Comparison of ENCODE assay signal across 24 cellular contexts in genomic region chr19:1159864-1160595, GRCh38. TPM values are rescaled to one million over a fixed set of nuclear protein-coding genes. Genes with fewer than 3 reads are reported as not detected.
DNase-seq lines count a peak whose midpoint lies in the region; ATAC-seq, FAIRE-seq and TF ChIP-seq lines count a peak whose summit lies in the region.
"Had no signal": no experiment of that assay in that cellular context is flagged by ENCODE, and none has a peak within 500 bp of the region (broad histone marks: within the 10 kb centered on the region; RNA-seq: fewer than 3 reads in every experiment).

No MANE protein-coding gene starts in this region.

- H3K4me3 ChIP-seq in K562 (no peak overlapping the region), mesenchymal stem cell (ENCODE audit: insufficient read depth in 1 of 2, low read depth in 1 of 2, low read length in 2 of 2) (no peak overlapping the region)
- H3K4me3 ChIP-seq: GM23248 had no signal

- DNase-seq in K562 (ENCODE audit: extremely low read depth in 1 of 4, low spot score in 3 of 4) (no peak), mesenchymal stem cell (no peak)
- no peak for DNase-seq in activated CD4-positive, CD25-positive, alpha-beta regulatory T cell treated with anti-CD3 and anti-CD28 coated beads, Interleukin-2, amount 50 U/mL, for 72 hours
- DNase-seq: ACHN; C1 segment of cervical spinal cord; Calu3; CD8-positive, alpha-beta T cell; GDM1; GM23248; HCEC 1CT; IMR-90; Kasumi-1; NCI-H1417; NCI-H1694 treated with DMSO at 0.1 percent for 48 hours; NCI-H2081 treated with DMSO at 0.1 percent for 48 hours; NCI-H446 treated with DMSO at 0.1 percent for 48 hours; NCI-H526 treated with DMSO at 0.1 percent for 48 hours; OCI-M1; Right ventricle myocardium superior had no signal

- no peak overlapping the region for H4K8ac ChIP-seq in mesenchymal stem cell (ENCODE audit: low read length)

- H3K27ac ChIP-seq in K562 (ENCODE audit: extremely low read depth, low read depth, low read length) = no peak overlapping the region
- no peak overlapping the region for H3K27ac ChIP-seq in mesenchymal stem cell (ENCODE audit: low read length, poor library complexity, severe bottlenecking)
- H3K27ac ChIP-seq: GM23248 had no signal

- H3K9me1 ChIP-seq in K562 (ENCODE audit: control insufficient read depth, insufficient read depth, low read length) = peaks cover 3% of the 10 kb centered on the region

- H2BK15ac ChIP-seq in mesenchymal stem cell (ENCODE audit: low read depth, poor library complexity, severe bottlenecking) = peak overlapping the region; percentile 2

- peaks cover 53% of the 10 kb centered on the region for H3K79me2 ChIP-seq in K562 (ENCODE audit: control insufficient read depth, insufficient read depth, low read length)

- H3K18ac ChIP-seq in mesenchymal stem cell (ENCODE audit: low read depth in 1 of 2, low read length in 2 of 2) = no peak overlapping the region

- H3K79me1 ChIP-seq in mesenchymal stem cell (replicated peaks; ENCODE audit: low read length, poor library complexity, severe bottlenecking) = peaks cover 16% of the 10 kb centered on the region

- H3K27me3 ChIP-seq in K562 (ENCODE audit: control insufficient read depth in 2 of 2, insufficient read depth in 2 of 2, low read length in 2 of 2) = no peaks in the 10 kb centered on the region
- no peaks in the 10 kb centered on the region for H3K27me3 ChIP-seq in mesenchymal stem cell (ENCODE audit: control insufficient read depth in 1 of 2, insufficient read depth in 1 of 2, low read length in 2 of 2)

- no peak overlapping the region for H2BK12ac ChIP-seq in mesenchymal stem cell (ENCODE audit: low read length in 2 of 2)

- H3K14ac ChIP-seq in mesenchymal stem cell (ENCODE audit: low read length in 2 of 2) = no peak overlapping the region

- intact Hi-C loops in K562 (cut with micrococcal nuclease) = no loop called here

- peaks cover 9% of the 10 kb centered on the region for H4K20me1 ChIP-seq in K562 (replicated peaks; ENCODE audit: control insufficient read depth, insufficient read depth, low read length)

- no peak for TF ChIP-seq RAD21 in Ishikawa (IDR thresholded peaks at IDR 0.05; ENCODE audit: low read depth)
- no peak for TF ChIP-seq RAD21 in K562 (CRISPR knock-in tag; conservative IDR thresholded peaks at IDR 0.05 in 1 of 2, IDR thresholded peaks at IDR 0.05 in 1 of 2)

- CTCF ChIA-PET in K562 (lab: Yijun Ruan, JAX; ENCODE audit: low intra/inter-chr PET ratio) = no interaction called here

- POLR2A ChIA-PET in K562 (lab: Yijun Ruan, JAX) = no interaction called here

- H3K9ac ChIP-seq in K562 (ENCODE audit: insufficient read depth in 1 of 2, low read depth in 2 of 2, low read length in 2 of 2) (no peak overlapping the region; a peak in 1 of 4 replicates), mesenchymal stem cell (ENCODE audit: low read length) (no peak overlapping the region)
- H3K9ac ChIP-seq: GM23248 had no signal

- H4K91ac ChIP-seq in mesenchymal stem cell (ENCODE audit: low read length) = peak overlapping the region; percentile 4

- TF ChIP-seq CTCF in K562 (IDR thresholded peaks at IDR 0.05 in 2 of 3, conservative IDR thresholded peaks at IDR 0.05 in 1 of 3; ENCODE audit: insufficient read depth in 2 of 3, low read depth in 1 of 3, low read length in 3 of 3) = no peak

- H3K23ac ChIP-seq in mesenchymal stem cell (ENCODE audit: low read length in 2 of 2) = no peak overlapping the region

- 91% methylated on average over 16 of the region's 31 CpGs for WGBS in K562 (ENCODE audit: insufficient coverage, low coverage, missing lambda C conversion rate)
- 98% methylated on average over 27 of the region's 31 CpGs for WGBS in mesenchymal stem cell

- ATAC-seq in K562 = no peak
- ATAC-seq in GM21381 (IDR thresholded peaks at IDR 0.05; ENCODE audit: unreplicated experiment) = no peak
- ATAC-seq in HG03342 (IDR thresholded peaks at IDR 0.05; ENCODE audit: unreplicated experiment) = no peak
- no peak for ATAC-seq in GM21526 (IDR thresholded peaks at IDR 0.05; ENCODE audit: low FRiP score, unreplicated experiment)
- ATAC-seq: CD8-positive, alpha-beta T cell had no signal

- BruUV-seq in K562 (replicated peaks; lab: Mats Ljungman, UMichigan) = no TSS peak

- no peak overlapping the region for H3K4me2 ChIP-seq in K562 (ENCODE audit: insufficient read depth, low read length)
- no peak overlapping the region for H3K4me2 ChIP-seq in mesenchymal stem cell (ENCODE audit: low read length, poor library complexity, severe bottlenecking)

- H3K4ac ChIP-seq in mesenchymal stem cell (ENCODE audit: low read depth in 1 of 2, low read length in 2 of 2) = no peak overlapping the region

- in situ Hi-C loops in K562 (cut with MboI) = no loop called here

- H2AFZ ChIP-seq in K562 (ENCODE audit: low read depth, low read length) = no peak overlapping the region
- no peak overlapping the region for H2AFZ ChIP-seq in mesenchymal stem cell (ENCODE audit: low read depth, low read length)
- H2AFZ ChIP-seq: GM23248 had no signal

- H2AK5ac ChIP-seq in mesenchymal stem cell (ENCODE audit: low read length, severe bottlenecking) = no peak overlapping the region

- H3K36me3 ChIP-seq in K562 (ENCODE audit: control insufficient read depth, insufficient read depth, low read length) (peaks cover 10% of the 10 kb centered on the region; the same call in 1 of the 3 replicates), mesenchymal stem cell (ENCODE audit: control insufficient read depth in 1 of 2, insufficient read depth in 2 of 2, low read depth in 1 of 2, low read length in 2 of 2) (peaks cover 6 to 67% of the 10 kb centered on the region in 2 experiments)

- no peaks in the 10 kb centered on the region for H3K9me3 ChIP-seq in K562 (replicated peaks; ENCODE audit: control insufficient read depth, insufficient read depth, low read depth, low read length)
- no peaks in the 10 kb centered on the region for H3K9me3 ChIP-seq in mesenchymal stem cell (ENCODE audit: control insufficient read depth, low read length)

- no peak for TF ChIP-seq EP300 in Ishikawa (IDR thresholded peaks at IDR 0.05; ENCODE audit: borderline replicate concordance)
- TF ChIP-seq EP300 in K562 (IDR thresholded peaks at IDR 0.05; ENCODE audit: low read length) = no peak

- H3K4me1 ChIP-seq in K562 (replicated peaks in 1 of 2; ENCODE audit: control insufficient read depth in 2 of 2, insufficient read depth in 2 of 2, low read length in 2 of 2) = peaks cover 0 to 80% of the 10 kb centered on the region in 2 experiments; a peak in 3 of 5 replicates
- H3K4me1 ChIP-seq in mesenchymal stem cell (ENCODE audit: control insufficient read depth, insufficient read depth, low read depth, low read length) = peaks cover 32% of the 10 kb centered on the region

- no peak for TF ChIP-seq POLR2A in K562 (conservative IDR thresholded peaks at IDR 0.05)

- FAIRE-seq in K562 (lab: Jason Lieb, UNC) = no peak
- FAIRE-seq: HTR-8/SVneo had no signal

- no peak overlapping the region for H2BK120ac ChIP-seq in mesenchymal stem cell (ENCODE audit: low read depth, low read length)

- no peak overlapping the region for H2BK5ac ChIP-seq in mesenchymal stem cell (ENCODE audit: low read depth, low read length, poor library complexity, severe bottlenecking)

RNA-seq across cellular contexts. Expression of gene SBNO2, which starts 14.0 kb away (rescaled TPM):
- 26.2 and 103 TPM in 2 replicates for total RNA-seq in K562 (2011; cell fraction: chromatin; rRNA removed; ENCODE audit: low replicate concordance)
- 64.1 and 67.7 TPM in 2 replicates for total RNA-seq in K562 (2011; cell fraction: nucleolus; rRNA removed)
- 28.6 and 30.7 TPM in 2 replicates for total RNA-seq in K562 (2011; cell fraction: nucleoplasm; rRNA removed)
- 18.6 and 23.1 TPM in 2 replicates for total RNA-seq in K562 (2014; rRNA removed)
- total RNA-seq in K562 (2014; rRNA removed; fragmentation: Illumina TruSeq; extraction: Trizol) = 4.0 and 6.3 TPM in 2 replicates
- total RNA-seq in K562 (2015; rRNA removed; fragmentation: Illumina TruSeq; extraction: Trizol) = 6.7 and 7.8 TPM in 2 replicates
- total RNA-seq in K562 (2021) = 46.2 and 49.0 TPM in 2 replicates
- 6.7 and 9.3 TPM in 2 replicates for polyA plus RNA-seq in K562 (2011; rRNA removed)
- polyA plus RNA-seq in K562 (2011; cell fraction: cytosol; rRNA removed) = 7.4 and 14.1 TPM in 2 replicates
- polyA plus RNA-seq in K562 (2011; cell fraction: nucleus; rRNA removed) = 45.7 and 79.0 TPM in 2 replicates
- 20.3 and 27.1 TPM in 2 replicates for polyA plus RNA-seq in K562 (2012)
- polyA plus RNA-seq in K562 (2014; fragmentation: Illumina TruSeq; extraction: Trizol) = 5.2 and 13.0 TPM in 2 replicates
- polyA plus RNA-seq in K562 (2014; fragmentation: Nextera tagmentation; extraction: Ambion mirVana) = under 1 TPM; 0.01 to 0.04 TPM
- 21.5 and 23.1 TPM in 2 replicates for polyA plus RNA-seq in K562 (2014; rRNA removed)
- polyA minus RNA-seq in K562 (2011; rRNA and poly(A)+ RNA removed) = 3.7 and 8.1 TPM in 2 replicates
- polyA minus RNA-seq in K562 (2011; cell fraction: cytosol; rRNA and poly(A)+ RNA removed) = 16.7 and 22.1 TPM in 2 replicates
- polyA minus RNA-seq in K562 (2011; cell fraction: nucleus; rRNA and poly(A)+ RNA removed) = 20.7 and 21.3 TPM in 2 replicates
- polyA plus RNA-seq in mesenchymal stem cell (2013, experiment 1 of 2) = 32.3 TPM
- 31.7 TPM for polyA plus RNA-seq in mesenchymal stem cell (2013, experiment 2 of 2)

RNA-seq across cellular contexts. Expression of gene STK11, which starts 45.5 kb away (rescaled TPM):
- 76.0 and 175 TPM in 2 replicates for total RNA-seq in K562 (2011; cell fraction: chromatin; rRNA removed; ENCODE audit: low replicate concordance)
- total RNA-seq in K562 (2011; cell fraction: nucleolus; rRNA removed) = 128 and 133 TPM in 2 replicates
- 58.7 and 79.5 TPM in 2 replicates for total RNA-seq in K562 (2011; cell fraction: nucleoplasm; rRNA removed)
- total RNA-seq in K562 (2014; rRNA removed) = 96.5 and 102 TPM in 2 replicates
- total RNA-seq in K562 (2014; rRNA removed; fragmentation: Illumina TruSeq; extraction: Trizol) = 28.9 and 31.7 TPM in 2 replicates
- total RNA-seq in K562 (2015; rRNA removed; fragmentation: Illumina TruSeq; extraction: Trizol) = 40.6 and 43.2 TPM in 2 replicates
- 76.3 and 89.6 TPM in 2 replicates for total RNA-seq in K562 (2021)
- 31.2 and 34.3 TPM in 2 replicates for polyA plus RNA-seq in K562 (2011; rRNA removed)
- 37.0 and 67.8 TPM in 2 replicates for polyA plus RNA-seq in K562 (2011; cell fraction: cytosol; rRNA removed)
- polyA plus RNA-seq in K562 (2011; cell fraction: nucleus; rRNA removed) = 127 and 182 TPM in 2 replicates
- polyA plus RNA-seq in K562 (2012) = 49.5 and 76.3 TPM in 2 replicates
- 22.0 and 39.1 TPM in 2 replicates for polyA plus RNA-seq in K562 (2014; fragmentation: Illumina TruSeq; extraction: Trizol)
- under 1 TPM; 0.15 to 1.00 TPM for polyA plus RNA-seq in K562 (2014; fragmentation: Nextera tagmentation; extraction: Ambion mirVana)
- polyA plus RNA-seq in K562 (2014; rRNA removed) = 69.4 and 79.9 TPM in 2 replicates
- 38.2 and 43.6 TPM in 2 replicates for polyA minus RNA-seq in K562 (2011; rRNA and poly(A)+ RNA removed)
- polyA minus RNA-seq in K562 (2011; cell fraction: cytosol; rRNA and poly(A)+ RNA removed) = 33.9 and 37.0 TPM in 2 replicates
- polyA minus RNA-seq in K562 (2011; cell fraction: nucleus; rRNA and poly(A)+ RNA removed) = 34.3 and 36.1 TPM in 2 replicates
- 31.4 TPM for polyA plus RNA-seq in mesenchymal stem cell (2013, experiment 1 of 2)
- 31.8 TPM for polyA plus RNA-seq in mesenchymal stem cell (2013, experiment 2 of 2)

RNA-seq across cellular contexts. Expression of gene GPX4, which starts 56.2 kb away (rescaled TPM):
- total RNA-seq in K562 (2011; cell fraction: chromatin; rRNA removed; ENCODE audit: low replicate concordance) = 61.5 and 154 TPM in 2 replicates
- total RNA-seq in K562 (2011; cell fraction: nucleolus; rRNA removed) = 171 and 189 TPM in 2 replicates
- total RNA-seq in K562 (2011; cell fraction: nucleoplasm; rRNA removed) = 129 and 161 TPM in 2 replicates
- total RNA-seq in K562 (2014; rRNA removed) (639 and 643 TPM in 2 replicates), K562 (2014; rRNA removed; fragmentation: Illumina TruSeq; extraction: Trizol) (131 and 209 TPM in 2 replicates), K562 (2015; rRNA removed; fragmentation: Illumina TruSeq; extraction: Trizol) (349 and 395 TPM in 2 replicates), K562 (2021) (383 and 392 TPM in 2 replicates)
- polyA plus RNA-seq in K562 (2011; rRNA removed) (223 and 286 TPM in 2 replicates), K562 (2014; fragmentation: Illumina TruSeq; extraction: Trizol) (434 and 536 TPM in 2 replicates), K562 (2014; fragmentation: Nextera tagmentation; extraction: Ambion mirVana) (100 to 1,000 TPM in 1 of 2 experiments, 10 to 100 TPM in 1; 61.4 to 125 TPM), K562 (2014; rRNA removed) (661 and 856 TPM in 2 replicates)
- polyA plus RNA-seq in K562 (2011; cell fraction: cytosol; rRNA removed) = 531 and 777 TPM in 2 replicates
- polyA plus RNA-seq in K562 (2011; cell fraction: nucleus; rRNA removed) = 389 and 485 TPM in 2 replicates
- polyA plus RNA-seq in K562 (2012) = 659 and 746 TPM in 2 replicates
- 117 and 134 TPM in 2 replicates for polyA minus RNA-seq in K562 (2011; rRNA and poly(A)+ RNA removed)
- 191 and 300 TPM in 2 replicates for polyA minus RNA-seq in K562 (2011; cell fraction: cytosol; rRNA and poly(A)+ RNA removed)
- polyA minus RNA-seq in K562 (2011; cell fraction: nucleus; rRNA and poly(A)+ RNA removed) = 54.3 and 64.1 TPM in 2 replicates
- polyA plus RNA-seq in mesenchymal stem cell (2013, experiment 1 of 2) = 676 TPM
- polyA plus RNA-seq in mesenchymal stem cell (2013, experiment 2 of 2) = 686 TPM
